Comparison of ENCODE assay signal across 28 cellular contexts in the genomic region with DNA sequence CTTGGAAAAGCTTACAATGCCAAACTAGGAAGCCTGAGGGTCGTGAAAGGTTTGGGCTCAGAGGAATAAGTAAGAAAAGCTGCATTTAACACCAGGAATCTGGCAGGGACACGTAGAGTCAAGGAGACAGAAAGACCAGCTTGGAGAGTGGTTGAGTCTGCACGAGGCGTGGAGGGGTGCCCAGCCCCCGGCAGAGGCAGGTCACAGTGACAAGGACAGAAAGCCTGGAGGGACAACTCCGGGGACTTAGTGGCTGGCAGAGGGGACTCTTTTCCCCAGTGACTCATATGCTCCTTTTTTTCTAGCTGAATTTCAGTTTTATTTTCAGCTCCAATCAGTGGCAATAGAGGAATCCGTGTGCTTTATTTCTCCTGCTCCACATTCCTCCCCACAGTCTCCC.
"Had no signal": no experiment of that assay in that cellular context is flagged by ENCODE, and none has a peak within 500 bp of the region (broad histone marks: within the 10 kb centered on the region; RNA-seq: fewer than 3 reads in every experiment).

No MANE protein-coding gene starts in this region.

- H3K27ac Mint-ChIP-seq: activated naive CD4-positive, alpha-beta T cell treated with anti-CD3 and anti-CD28 coated beads, Interleukin-2, amount 50 U/mL, for 72 hours; activated T-cell treated with anti-CD3 and anti-CD28 coated beads, Interleukin-2, amount 50 U/mL, for 72 hours; effector memory CD8-positive, alpha-beta T cell; naive thymus-derived CD4-positive, alpha-beta T cell; stimulated activated effector memory CD8-positive, alpha-beta T cell treated with anti-CD3 and anti-CD28 coated beads, Interleukin-12 subunit alpha, Interleukin-12 subunit beta, amount 100 ng/mL, for 72 hours; stimulated activated naive CD8-positive, alpha-beta T cell treated with anti-CD3 and anti-CD28 coated beads, Interleukin-15, Interleukin-2, amounts not matched to agents 100 ng/mL and 50 ng/mL, for 24 hours had no signal

- H3K9me3 Mint-ChIP-seq: central memory CD8-positive, alpha-beta T cell; stimulated activated naive CD8-positive, alpha-beta T cell treated with anti-CD3 and anti-CD28 coated beads, Interleukin-15, Interleukin-2, amounts not matched to agents 100 ng/mL and 50 ng/mL, for 24 hours had no signal

- H3K4me3 ChIP-seq: ascending aorta, breast epithelium, colonic mucosa, gastrocnemius medialis, left lung, lung, upper lobe of left lung, vagina had no signal

- H3K27ac ChIP-seq: ascending aorta, breast epithelium, colonic mucosa, gastrocnemius medialis, left lung, upper lobe of left lung, vagina, VCaP had no signal

- H3K4me1 ChIP-seq: ascending aorta, breast epithelium, colonic mucosa, gastrocnemius medialis, left lung, upper lobe of left lung, vagina had no signal

- FAIRE-seq: islet of Langerhans had no signal

- H3K36me3 Mint-ChIP-seq: naive thymus-derived CD4-positive, alpha-beta T cell; stimulated activated effector memory CD8-positive, alpha-beta T cell treated with anti-CD3 and anti-CD28 coated beads, Interleukin-12 subunit alpha, Interleukin-12 subunit beta, amount 100 ng/mL, for 72 hours had no signal

- H3K4me1 Mint-ChIP-seq: central memory CD8-positive, alpha-beta T cell; naive thymus-derived CD4-positive, alpha-beta T cell; stimulated activated effector memory CD8-positive, alpha-beta T cell treated with anti-CD3 and anti-CD28 coated beads, Interleukin-12 subunit alpha, Interleukin-12 subunit beta, amount 100 ng/mL, for 72 hours had no signal

- DNase-seq: activated CD4-positive, alpha-beta T cell treated with anti-CD3 and anti-CD28 coated beads for 4 hours; activated CD4-positive, alpha-beta T cell treated with anti-CD3 and anti-CD28 coated beads, Interleukin-2, amount 50 U/mL, for 4 hours; activated naive CD4-positive, alpha-beta T cell; activated T-cell treated with anti-CD3 and anti-CD28 coated beads for 4 hours; activated T-cell treated with anti-CD3 and anti-CD28 coated beads, Interleukin-2, amount 50 U/mL, for 72 hours; colonic mucosa; effector memory CD8-positive, alpha-beta T cell; erythroblast; gastrocnemius medialis; glutamatergic neuron; left lung; midbrain; naive thymus-derived CD4-positive, alpha-beta T cell; occipital lobe; right cardiac atrium; stimulated activated CD4-positive, alpha-beta T cell treated with anti-CD3 and anti-CD28 coated beads, Interleukin-12 subunit alpha, Interleukin-12 subunit beta, amount 100 ng/mL, for 4 hours; stimulated activated CD4-positive, alpha-beta T cell treated with anti-CD3 and anti-CD28 coated beads, Interleukin-4, amount 100 ng/mL, for 24 hours; upper lobe of left lung had no signal

- H3K9me3 ChIP-seq: ascending aorta, colonic mucosa, gastrocnemius medialis, left lung, upper lobe of left lung, vagina had no signal

- H3K27me3 ChIP-seq: ascending aorta, breast epithelium, colonic mucosa, gastrocnemius medialis, upper lobe of left lung, vagina had no signal

- H3K4me3 Mint-ChIP-seq: activated T-cell treated with anti-CD3 and anti-CD28 coated beads, Interleukin-2, amount 50 U/mL, for 72 hours; central memory CD8-positive, alpha-beta T cell; effector memory CD8-positive, alpha-beta T cell; naive thymus-derived CD4-positive, alpha-beta T cell; stimulated activated effector memory CD8-positive, alpha-beta T cell treated with anti-CD3 and anti-CD28 coated beads, Interleukin-12 subunit alpha, Interleukin-12 subunit beta, amount 100 ng/mL, for 72 hours; stimulated activated naive CD8-positive, alpha-beta T cell treated with anti-CD3 and anti-CD28 coated beads, Interleukin-15, Interleukin-2, amounts not matched to agents 100 ng/mL and 50 ng/mL, for 24 hours had no signal

- ATAC-seq: activated naive CD4-positive, alpha-beta T cell treated with anti-CD3 and anti-CD28 coated beads, Interleukin-2, amount 50 U/mL, for 72 hours; activated T-cell treated with anti-CD3 and anti-CD28 coated beads, Interleukin-2, amount 50 U/mL, for 72 hours; effector memory CD8-positive, alpha-beta T cell; gastrocnemius medialis; naive thymus-derived CD4-positive, alpha-beta T cell; right cardiac atrium; stimulated activated effector memory CD8-positive, alpha-beta T cell treated with anti-CD3 and anti-CD28 coated beads, Interleukin-12 subunit alpha, Interleukin-12 subunit beta, amount 100 ng/mL, for 72 hours had no signal

- H3K36me3 ChIP-seq: ascending aorta, breast epithelium, colonic mucosa, gastrocnemius medialis, left lung, upper lobe of left lung, vagina had no signal
